Comparison of ENCODE assay signal across 1 cellular context in genomic region chr9:109307380-109308240, GRCh38.
TF ChIP-seq lines count a peak whose summit lies in the region.

No MANE protein-coding gene starts in this region.

TF ChIP-seq in HepG2, 621 proteins besides CTCF, POLR2A, EP300 and RAD21 (continued from another document and continues in another):
- peak; percentile 77 for TF ChIP-seq ZGPAT (CRISPR knock-in tag; IDR thresholded peaks at IDR 0.05)
- TF ChIP-seq ZNF772 (CRISPR knock-in tag; IDR thresholded peaks at IDR 0.05), result peak; percentile 58; the same call in 1 of the 2 replicates
- TF ChIP-seq ZNF280D (CRISPR knock-in tag; IDR thresholded peaks at IDR 0.05), result 0 out of 2 replicates have a peak, but pooled peaks have one; percentile 52
- TF ChIP-seq NR2F1 (CRISPR knock-in tag; IDR thresholded peaks at IDR 0.05), result 0 out of 4 replicates have a peak, but pooled peaks of 1 of the 2 experiments have one; percentile 11
- TF ChIP-seq RXRB (CRISPR knock-in tag; IDR thresholded peaks at IDR 0.05; ENCODE audit: borderline replicate concordance), result peak; percentile 91
- TF ChIP-seq DPF2 (CRISPR knock-in tag; IDR thresholded peaks at IDR 0.05; ENCODE audit: borderline replicate concordance, low read depth), result peak; percentile 84
- peak; percentile 97 for TF ChIP-seq ZNF644 (CRISPR knock-in tag; IDR thresholded peaks at IDR 0.05; ENCODE audit: low read depth)
- peak; percentile 51; the same call in 1 of the 2 replicates for TF ChIP-seq ZBTB43 (CRISPR knock-in tag; conservative IDR thresholded peaks at IDR 0.05)
- 0 out of 2 replicates have a peak, but pooled peaks have one; percentile 55 for TF ChIP-seq NFIC (IDR thresholded peaks at IDR 0.05; ENCODE audit: low read length)
- no peak for TF ChIP-seq HINFP (CRISPR knock-in tag; IDR thresholded peaks at IDR 0.05; ENCODE audit: low read depth)
- peak; percentile 60 for TF ChIP-seq ZNF629 (CRISPR knock-in tag; conservative IDR thresholded peaks at IDR 0.05)
- TF ChIP-seq HHEX (CRISPR knock-in tag; IDR thresholded peaks at IDR 0.05), result no peak
- TF ChIP-seq RERE (CRISPR knock-in tag; IDR thresholded peaks at IDR 0.05; ENCODE audit: low read depth), result peak; percentile 57; the same call in 1 of the 2 replicates
- no peak for TF ChIP-seq ZNF3 (CRISPR knock-in tag; IDR thresholded peaks at IDR 0.05)
- TF ChIP-seq ARID5B (CRISPR knock-in tag; IDR thresholded peaks at IDR 0.05), result peak; percentile 95
- peak; percentile 85 for TF ChIP-seq ZNF792 (CRISPR knock-in tag; IDR thresholded peaks at IDR 0.05)
- TF ChIP-seq TRIM24 (CRISPR knock-in tag; IDR thresholded peaks at IDR 0.05), result no peak
- no peak for TF ChIP-seq NR1H2 (CRISPR knock-in tag; IDR thresholded peaks at IDR 0.05; ENCODE audit: borderline replicate concordance, low read depth)
- no peak for TF ChIP-seq ZBTB46 (CRISPR knock-in tag; IDR thresholded peaks at IDR 0.05; ENCODE audit: borderline replicate concordance)
- peak; percentile 58; the same call in 1 of the 2 replicates for TF ChIP-seq ZMAT3 (CRISPR knock-in tag; conservative IDR thresholded peaks at IDR 0.05)
- TF ChIP-seq SIX1 (CRISPR knock-in tag; IDR thresholded peaks at IDR 0.05; ENCODE audit: borderline replicate concordance), result peak; percentile 98
- no peak for TF ChIP-seq ZNF253 (CRISPR knock-in tag; IDR thresholded peaks at IDR 0.05; ENCODE audit: borderline replicate concordance)
- peak; percentile 25; the same call in 1 of the 2 replicates for TF ChIP-seq ZNF205 (CRISPR knock-in tag; IDR thresholded peaks at IDR 0.05)
- TF ChIP-seq ARID3A (IDR thresholded peaks at IDR 0.05; ENCODE audit: low read depth, low read length), result peak; percentile 58; the same call in 1 of the 2 replicates
- TF ChIP-seq ZNF501 (CRISPR knock-in tag; IDR thresholded peaks at IDR 0.05), result peak; percentile 47; the same call in 1 of the 2 replicates
- no peak for TF ChIP-seq NFIB (CRISPR knock-in tag; IDR thresholded peaks at IDR 0.05; ENCODE audit: borderline replicate concordance)
- no peak for TF ChIP-seq SNAPC2 (CRISPR knock-in tag; IDR thresholded peaks at IDR 0.05)
- 0 out of 2 replicates have a peak, but pooled peaks have one; percentile 70 for TF ChIP-seq KDM1A (CRISPR knock-in tag; IDR thresholded peaks at IDR 0.05)
- no peak for TF ChIP-seq RELA (CRISPR knock-in tag; IDR thresholded peaks at IDR 0.05)
- no peak for TF ChIP-seq ZNF333 (CRISPR knock-in tag; IDR thresholded peaks at IDR 0.05; ENCODE audit: borderline replicate concordance)
- TF ChIP-seq HMG20A (CRISPR knock-in tag; IDR thresholded peaks at IDR 0.05; ENCODE audit: borderline replicate concordance), result peak; percentile 79; the same call in 1 of the 2 replicates
- no peak for TF ChIP-seq HMGA1 (CRISPR knock-in tag; conservative IDR thresholded peaks at IDR 0.05)
- no peak; the same call in 1 of the 2 replicates for TF ChIP-seq ZNF652 (CRISPR knock-in tag; IDR thresholded peaks at IDR 0.05; ENCODE audit: borderline replicate concordance, low read depth)
- no peak for TF ChIP-seq ZNF24 (IDR thresholded peaks at IDR 0.05)
- no peak for TF ChIP-seq FOXK2 (IDR thresholded peaks at IDR 0.05)
- TF ChIP-seq FOXA1 (IDR thresholded peaks at IDR 0.05), result no peak
- peak; percentile 46 for TF ChIP-seq FOXA1 (CRISPR knock-in tag; IDR thresholded peaks at IDR 0.05)
- no peak for TF ChIP-seq KLF11 (CRISPR knock-in tag; IDR thresholded peaks at IDR 0.05)
- peak; percentile 81; the same call in 1 of the 2 replicates for TF ChIP-seq SOX5 (CRISPR knock-in tag; IDR thresholded peaks at IDR 0.05; ENCODE audit: borderline replicate concordance)
- TF ChIP-seq REPIN1 (CRISPR knock-in tag; IDR thresholded peaks at IDR 0.05; ENCODE audit: borderline replicate concordance, low read depth), result peak; percentile 52; the same call in 1 of the 2 replicates
